10 cellular contexts compared by ENCODE assay signal in genomic region chr3:56823421-56823926, GRCh38. TPM values are rescaled to one million over a fixed set of nuclear protein-coding genes. Genes with fewer than 3 reads are reported as not detected.
DNase-seq lines count a peak whose midpoint lies in the region; ATAC-seq lines count a peak whose summit lies in the region.
"Had no signal": no experiment of that assay in that cellular context is flagged by ENCODE, and none has a peak within 500 bp of the region (broad histone marks: within the 10 kb centered on the region; RNA-seq: fewer than 3 reads in every experiment).

No MANE protein-coding gene starts in this region.

- no peak overlapping the region for H3K4me3 Mint-ChIP-seq in activated naive CD8-positive, alpha-beta T cell treated with anti-CD3 and anti-CD28 coated beads for 36 hours
- H3K4me3 Mint-ChIP-seq in activated naive CD8-positive, alpha-beta T cell treated with anti-CD3 and anti-CD28 coated beads, Interleukin-2, amount 50 U/mL, for 24 hours, result no peak overlapping the region
- no peak overlapping the region for H3K4me3 Mint-ChIP-seq in central memory CD8-positive, alpha-beta T cell
- no peak overlapping the region for H3K4me3 Mint-ChIP-seq in stimulated activated memory B cell treated with anti-CD40 and anti-IgM and Interleukin-4, amounts not matched to agents 10 μg/mL and 1 μg/mL and 100 μg/mL, for 72 hours

- no peak overlapping the region for H3K4ac ChIP-seq in neuronal stem cell (ENCODE audit: low read length)

- no peak overlapping the region for H2AFZ ChIP-seq in neuronal stem cell (ENCODE audit: low read length)

- DNase-seq in activated naive CD8-positive, alpha-beta T cell treated with anti-CD3 and anti-CD28 coated beads for 36 hours, result no peak
- no peak for DNase-seq in activated naive CD8-positive, alpha-beta T cell treated with anti-CD3 and anti-CD28 coated beads, Interleukin-2, amount 50 U/mL, for 24 hours
- DNase-seq in NCI-H69 (lab: John Stamatoyannopoulos, UW), result peak; percentile 71
- no peak for DNase-seq in central memory CD8-positive, alpha-beta T cell (ENCODE audit: low spot score in 2 of 2)
- DNase-seq in DMS79 (lab: John Stamatoyannopoulos, UW), result no peak
- DNase-seq in G401 (ENCODE audit: low spot score), result no peak
- no peak for DNase-seq in neuronal stem cell (ENCODE audit: low spot score)
- DNase-seq: activated naive CD4-positive, alpha-beta T cell treated with Interleukin-2 at 50 U/mL for 16 hours; NCI-H1694 had no signal

- no peak overlapping the region for H3K27ac ChIP-seq in neuronal stem cell (replicated peaks; ENCODE audit: low read length)

- peak overlapping the region; percentile 9 for H3K27ac Mint-ChIP-seq in activated naive CD8-positive, alpha-beta T cell treated with anti-CD3 and anti-CD28 coated beads for 36 hours
- no peak overlapping the region for H3K27ac Mint-ChIP-seq in activated naive CD8-positive, alpha-beta T cell treated with anti-CD3 and anti-CD28 coated beads, Interleukin-2, amount 50 U/mL, for 24 hours
- H3K27ac Mint-ChIP-seq in central memory CD8-positive, alpha-beta T cell (ENCODE audit: low read depth), result peak overlapping the region; percentile 66
- H3K27ac Mint-ChIP-seq in stimulated activated memory B cell treated with anti-CD40 and anti-IgM and Interleukin-4, amounts not matched to agents 10 μg/mL and 1 μg/mL and 100 μg/mL, for 72 hours, result peak overlapping the region; percentile 6

- H3K79me1 ChIP-seq in neuronal stem cell (ENCODE audit: low read depth, low read length), result no peaks in the 10 kb centered on the region

- no peak overlapping the region for H2AK5ac ChIP-seq in neuronal stem cell (ENCODE audit: low read depth, low read length)

- H3K14ac ChIP-seq in neuronal stem cell (ENCODE audit: low read length), result no peak overlapping the region

- H4K91ac ChIP-seq in neuronal stem cell (ENCODE audit: low read depth, low read length, poor library complexity), result no peak overlapping the region

- no peak overlapping the region for H3K18ac ChIP-seq in neuronal stem cell (ENCODE audit: low read length)

- no peak overlapping the region for H2BK5ac ChIP-seq in neuronal stem cell (ENCODE audit: low read length)

- H2BK15ac ChIP-seq in neuronal stem cell (ENCODE audit: low read length), result no peak overlapping the region

- H3K27me3 ChIP-seq in neuronal stem cell (ENCODE audit: control insufficient read depth in 3 of 3, insufficient read depth in 3 of 3, low read depth in 1 of 3, low read length in 3 of 3), result peaks cover 0 to 6% (median 0%) of the 10 kb centered on the region in 3 experiments

- no peak overlapping the region for H3K4me2 ChIP-seq in neuronal stem cell (ENCODE audit: insufficient read depth, low read length, poor library complexity, severe bottlenecking)

- no peak overlapping the region for H3K23ac ChIP-seq in neuronal stem cell (ENCODE audit: low read depth, low read length, poor library complexity)

- no peak for ATAC-seq in activated naive CD8-positive, alpha-beta T cell treated with anti-CD3 and anti-CD28 coated beads, Interleukin-2, amount 50 U/mL, for 24 hours
- no peak for ATAC-seq in central memory CD8-positive, alpha-beta T cell (replicated peaks; ENCODE audit: extremely low read depth, poor library complexity, severe bottlenecking)
- no peak for ATAC-seq in stimulated activated memory B cell treated with anti-CD40 and anti-IgM and Interleukin-4, amounts not matched to agents 10 μg/mL and 1 μg/mL and 100 μg/mL, for 72 hours

- H4K8ac ChIP-seq in neuronal stem cell (ENCODE audit: low read depth, low read length), result no peak overlapping the region

- peaks cover 3% of the 10 kb centered on the region for H3K36me3 Mint-ChIP-seq in activated naive CD8-positive, alpha-beta T cell treated with anti-CD3 and anti-CD28 coated beads for 36 hours
- H3K36me3 Mint-ChIP-seq in activated naive CD8-positive, alpha-beta T cell treated with anti-CD3 and anti-CD28 coated beads, Interleukin-2, amount 50 U/mL, for 24 hours (ENCODE audit: low read depth), result no peaks in the 10 kb centered on the region
- peaks cover 2% of the 10 kb centered on the region for H3K36me3 Mint-ChIP-seq in central memory CD8-positive, alpha-beta T cell (ENCODE audit: insufficient read depth)
- H3K36me3 Mint-ChIP-seq in stimulated activated memory B cell treated with anti-CD40 and anti-IgM and Interleukin-4, amounts not matched to agents 10 μg/mL and 1 μg/mL and 100 μg/mL, for 72 hours, result no peaks in the 10 kb centered on the region

- no peak overlapping the region for H2BK120ac ChIP-seq in neuronal stem cell (ENCODE audit: low read depth, low read length)

- in situ Hi-C loops in G401 (cut with HindIII; ENCODE audit: low sequenced_read_pairs), result no loop called here

- no peak overlapping the region for H3K4me3 ChIP-seq in neuronal stem cell (ENCODE audit: low read length in 2 of 2)

- H3K9me3 Mint-ChIP-seq in activated naive CD8-positive, alpha-beta T cell treated with anti-CD3 and anti-CD28 coated beads for 36 hours, result no peaks in the 10 kb centered on the region
- H3K9me3 Mint-ChIP-seq in activated naive CD8-positive, alpha-beta T cell treated with anti-CD3 and anti-CD28 coated beads, Interleukin-2, amount 50 U/mL, for 24 hours, result no peaks in the 10 kb centered on the region
- H3K9me3 Mint-ChIP-seq in central memory CD8-positive, alpha-beta T cell, result no peaks in the 10 kb centered on the region
- no peaks in the 10 kb centered on the region for H3K9me3 Mint-ChIP-seq in stimulated activated memory B cell treated with anti-CD40 and anti-IgM and Interleukin-4, amounts not matched to agents 10 μg/mL and 1 μg/mL and 100 μg/mL, for 72 hours

- no peak overlapping the region for H3K9ac ChIP-seq in neuronal stem cell (ENCODE audit: low read depth, low read length, poor library complexity)

- H3K4me1 ChIP-seq in neuronal stem cell (ENCODE audit: control insufficient read depth in 2 of 2, insufficient read depth in 1 of 2, low read depth in 1 of 2, low read length in 2 of 2), result peaks cover 2 to 5% of the 10 kb centered on the region in 2 donors

- H3K9me3 ChIP-seq in neuronal stem cell (replicated peaks in 1 of 2; ENCODE audit: control insufficient read depth in 2 of 2, insufficient read depth in 1 of 2, low read depth in 1 of 2, low read length in 2 of 2), result no peaks in the 10 kb centered on the region

- peaks cover 43% of the 10 kb centered on the region for H3K4me1 Mint-ChIP-seq in activated naive CD8-positive, alpha-beta T cell treated with anti-CD3 and anti-CD28 coated beads for 36 hours
- H3K4me1 Mint-ChIP-seq in activated naive CD8-positive, alpha-beta T cell treated with anti-CD3 and anti-CD28 coated beads, Interleukin-2, amount 50 U/mL, for 24 hours, result peaks cover 46% of the 10 kb centered on the region
- H3K4me1 Mint-ChIP-seq in central memory CD8-positive, alpha-beta T cell, result peaks cover 38% of the 10 kb centered on the region
- H3K4me1 Mint-ChIP-seq in stimulated activated memory B cell treated with anti-CD40 and anti-IgM and Interleukin-4, amounts not matched to agents 10 μg/mL and 1 μg/mL and 100 μg/mL, for 72 hours, result peaks cover 7% of the 10 kb centered on the region

- H3K27me3 Mint-ChIP-seq in activated naive CD8-positive, alpha-beta T cell treated with anti-CD3 and anti-CD28 coated beads for 36 hours, result no peaks in the 10 kb centered on the region
- H3K27me3 Mint-ChIP-seq in activated naive CD8-positive, alpha-beta T cell treated with anti-CD3 and anti-CD28 coated beads, Interleukin-2, amount 50 U/mL, for 24 hours, result no peaks in the 10 kb centered on the region
- H3K27me3 Mint-ChIP-seq in central memory CD8-positive, alpha-beta T cell, result no peaks in the 10 kb centered on the region
- H3K27me3 Mint-ChIP-seq in stimulated activated memory B cell treated with anti-CD40 and anti-IgM and Interleukin-4, amounts not matched to agents 10 μg/mL and 1 μg/mL and 100 μg/mL, for 72 hours, result no peaks in the 10 kb centered on the region

- H2BK12ac ChIP-seq in neuronal stem cell (ENCODE audit: low read length), result no peak overlapping the region

- H3K36me3 ChIP-seq in neuronal stem cell (replicated peaks in 1 of 2; ENCODE audit: control insufficient read depth in 2 of 2, insufficient read depth in 2 of 2, low read length in 2 of 2), result no peaks in the 10 kb centered on the region

RNA-seq across cellular contexts. Expression of gene ARHGEF3, which starts 21.7 kb away (rescaled TPM):
- total RNA-seq in activated naive CD8-positive, alpha-beta T cell treated with anti-CD3 and anti-CD28 coated beads for 36 hours, result 10 to 100 TPM; 81.2 to 88.2 TPM
- 12.7 and 13.8 TPM in 2 replicates for total RNA-seq in G401 (2014; rRNA removed; shearing (Covaris generic))
- 2.2 TPM for polyA plus RNA-seq in neuronal stem cell (2013, experiment 1 of 2)
- polyA plus RNA-seq in neuronal stem cell (2013, experiment 2 of 2), result 2.1 TPM
